In genomic region chr1:44842415-44842762, GRCh38 we compare ENCODE assay signal across 1 cellular context.
TF ChIP-seq lines count a peak whose summit lies in the region.

No MANE protein-coding gene starts in this region.

TF ChIP-seq in GM12878, 131 proteins besides CTCF, POLR2A, EP300 and RAD21:
- no peak for TF ChIP-seq CHD1 (IDR thresholded peaks at IDR 0.05; ENCODE audit: low read depth, low read length)
- no peak for TF ChIP-seq NKRF (conservative IDR thresholded peaks at IDR 0.05)
- no peak for TF ChIP-seq KDM1A (IDR thresholded peaks at IDR 0.05; ENCODE audit: borderline replicate concordance)
- no peak for TF ChIP-seq NR2F1 (conservative IDR thresholded peaks at IDR 0.05)
- TF ChIP-seq ATF2 (IDR thresholded peaks at IDR 0.05; ENCODE audit: low read length) = no peak
- TF ChIP-seq, protein P1, sequence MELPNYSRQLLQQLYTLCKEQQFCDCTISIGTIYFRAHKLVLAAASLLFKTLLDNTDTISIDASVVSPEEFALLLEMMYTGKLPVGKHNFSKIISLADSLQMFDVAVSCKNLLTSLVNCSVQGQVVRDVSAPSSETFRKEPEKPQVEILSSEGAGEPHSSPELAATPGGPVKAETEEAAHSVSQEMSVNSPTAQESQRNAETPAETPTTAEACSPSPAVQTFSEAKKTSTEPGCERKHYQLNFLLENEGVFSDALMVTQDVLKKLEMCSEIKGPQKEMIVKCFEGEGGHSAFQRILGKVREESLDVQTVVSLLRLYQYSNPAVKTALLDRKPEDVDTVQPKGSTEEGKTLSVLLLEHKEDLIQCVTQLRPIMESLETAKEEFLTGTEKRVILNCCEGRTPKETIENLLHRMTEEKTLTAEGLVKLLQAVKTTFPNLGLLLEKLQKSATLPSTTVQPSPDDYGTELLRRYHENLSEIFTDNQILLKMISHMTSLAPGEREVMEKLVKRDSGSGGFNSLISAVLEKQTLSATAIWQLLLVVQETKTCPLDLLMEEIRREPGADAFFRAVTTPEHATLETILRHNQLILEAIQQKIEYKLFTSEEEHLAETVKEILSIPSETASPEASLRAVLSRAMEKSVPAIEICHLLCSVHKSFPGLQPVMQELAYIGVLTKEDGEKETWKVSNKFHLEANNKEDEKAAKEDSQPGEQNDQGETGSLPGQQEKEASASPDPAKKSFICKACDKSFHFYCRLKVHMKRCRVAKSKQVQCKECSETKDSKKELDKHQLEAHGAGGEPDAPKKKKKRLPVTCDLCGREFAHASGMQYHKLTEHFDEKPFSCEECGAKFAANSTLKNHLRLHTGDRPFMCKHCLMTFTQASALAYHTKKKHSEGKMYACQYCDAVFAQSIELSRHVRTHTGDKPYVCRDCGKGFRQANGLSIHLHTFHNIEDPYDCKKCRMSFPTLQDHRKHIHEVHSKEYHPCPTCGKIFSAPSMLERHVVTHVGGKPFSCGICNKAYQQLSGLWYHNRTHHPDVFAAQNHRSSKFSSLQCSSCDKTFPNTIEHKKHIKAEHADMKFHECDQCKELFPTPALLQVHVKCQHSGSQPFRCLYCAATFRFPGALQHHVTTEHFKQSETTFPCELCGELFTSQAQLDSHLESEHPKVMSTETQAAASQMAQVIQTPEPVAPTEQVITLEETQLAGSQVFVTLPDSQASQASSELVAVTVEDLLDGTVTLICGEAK (IDR thresholded peaks at IDR 0.05; ENCODE audit: borderline replicate concordance) = no peak
- no peak for TF ChIP-seq CREB1 (IDR thresholded peaks at IDR 0.05; ENCODE audit: low read depth)
- TF ChIP-seq, protein P2, sequence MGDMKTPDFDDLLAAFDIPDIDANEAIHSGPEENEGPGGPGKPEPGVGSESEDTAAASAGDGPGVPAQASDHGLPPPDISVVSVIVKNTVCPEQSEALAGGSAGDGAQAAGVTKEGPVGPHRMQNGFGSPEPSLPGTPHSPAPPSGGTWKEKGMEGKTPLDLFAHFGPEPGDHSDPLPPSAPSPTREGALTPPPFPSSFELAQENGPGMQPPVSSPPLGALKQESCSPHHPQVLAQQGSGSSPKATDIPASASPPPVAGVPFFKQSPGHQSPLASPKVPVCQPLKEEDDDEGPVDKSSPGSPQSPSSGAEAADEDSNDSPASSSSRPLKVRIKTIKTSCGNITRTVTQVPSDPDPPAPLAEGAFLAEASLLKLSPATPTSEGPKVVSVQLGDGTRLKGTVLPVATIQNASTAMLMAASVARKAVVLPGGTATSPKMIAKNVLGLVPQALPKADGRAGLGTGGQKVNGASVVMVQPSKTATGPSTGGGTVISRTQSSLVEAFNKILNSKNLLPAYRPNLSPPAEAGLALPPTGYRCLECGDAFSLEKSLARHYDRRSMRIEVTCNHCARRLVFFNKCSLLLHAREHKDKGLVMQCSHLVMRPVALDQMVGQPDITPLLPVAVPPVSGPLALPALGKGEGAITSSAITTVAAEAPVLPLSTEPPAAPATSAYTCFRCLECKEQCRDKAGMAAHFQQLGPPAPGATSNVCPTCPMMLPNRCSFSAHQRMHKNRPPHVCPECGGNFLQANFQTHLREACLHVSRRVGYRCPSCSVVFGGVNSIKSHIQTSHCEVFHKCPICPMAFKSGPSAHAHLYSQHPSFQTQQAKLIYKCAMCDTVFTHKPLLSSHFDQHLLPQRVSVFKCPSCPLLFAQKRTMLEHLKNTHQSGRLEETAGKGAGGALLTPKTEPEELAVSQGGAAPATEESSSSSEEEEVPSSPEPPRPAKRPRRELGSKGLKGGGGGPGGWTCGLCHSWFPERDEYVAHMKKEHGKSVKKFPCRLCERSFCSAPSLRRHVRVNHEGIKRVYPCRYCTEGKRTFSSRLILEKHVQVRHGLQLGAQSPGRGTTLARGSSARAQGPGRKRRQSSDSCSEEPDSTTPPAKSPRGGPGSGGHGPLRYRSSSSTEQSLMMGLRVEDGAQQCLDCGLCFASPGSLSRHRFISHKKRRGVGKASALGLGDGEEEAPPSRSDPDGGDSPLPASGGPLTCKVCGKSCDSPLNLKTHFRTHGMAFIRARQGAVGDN (IDR thresholded peaks at IDR 0.05) = no peak
- TF ChIP-seq PML (IDR thresholded peaks at IDR 0.05; ENCODE audit: low read length) = no peak
- no peak for TF ChIP-seq STAT1 (conservative IDR thresholded peaks at IDR 0.05)
- TF ChIP-seq IRF5 (IDR thresholded peaks at IDR 0.05; ENCODE audit: borderline replicate concordance) = no peak
- TF ChIP-seq, protein P3, sequence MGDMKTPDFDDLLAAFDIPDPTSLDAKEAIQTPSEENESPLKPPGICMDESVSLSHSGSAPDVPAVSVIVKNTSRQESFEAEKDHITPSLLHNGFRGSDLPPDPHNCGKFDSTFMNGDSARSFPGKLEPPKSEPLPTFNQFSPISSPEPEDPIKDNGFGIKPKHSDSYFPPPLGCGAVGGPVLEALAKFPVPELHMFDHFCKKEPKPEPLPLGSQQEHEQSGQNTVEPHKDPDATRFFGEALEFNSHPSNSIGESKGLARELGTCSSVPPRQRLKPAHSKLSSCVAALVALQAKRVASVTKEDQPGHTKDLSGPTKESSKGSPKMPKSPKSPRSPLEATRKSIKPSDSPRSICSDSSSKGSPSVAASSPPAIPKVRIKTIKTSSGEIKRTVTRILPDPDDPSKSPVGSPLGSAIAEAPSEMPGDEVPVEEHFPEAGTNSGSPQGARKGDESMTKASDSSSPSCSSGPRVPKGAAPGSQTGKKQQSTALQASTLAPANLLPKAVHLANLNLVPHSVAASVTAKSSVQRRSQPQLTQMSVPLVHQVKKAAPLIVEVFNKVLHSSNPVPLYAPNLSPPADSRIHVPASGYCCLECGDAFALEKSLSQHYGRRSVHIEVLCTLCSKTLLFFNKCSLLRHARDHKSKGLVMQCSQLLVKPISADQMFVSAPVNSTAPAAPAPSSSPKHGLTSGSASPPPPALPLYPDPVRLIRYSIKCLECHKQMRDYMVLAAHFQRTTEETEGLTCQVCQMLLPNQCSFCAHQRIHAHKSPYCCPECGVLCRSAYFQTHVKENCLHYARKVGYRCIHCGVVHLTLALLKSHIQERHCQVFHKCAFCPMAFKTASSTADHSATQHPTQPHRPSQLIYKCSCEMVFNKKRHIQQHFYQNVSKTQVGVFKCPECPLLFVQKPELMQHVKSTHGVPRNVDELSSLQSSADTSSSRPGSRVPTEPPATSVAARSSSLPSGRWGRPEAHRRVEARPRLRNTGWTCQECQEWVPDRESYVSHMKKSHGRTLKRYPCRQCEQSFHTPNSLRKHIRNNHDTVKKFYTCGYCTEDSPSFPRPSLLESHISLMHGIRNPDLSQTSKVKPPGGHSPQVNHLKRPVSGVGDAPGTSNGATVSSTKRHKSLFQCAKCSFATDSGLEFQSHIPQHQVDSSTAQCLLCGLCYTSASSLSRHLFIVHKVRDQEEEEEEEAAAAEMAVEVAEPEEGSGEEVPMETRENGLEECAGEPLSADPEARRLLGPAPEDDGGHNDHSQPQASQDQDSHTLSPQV (IDR thresholded peaks at IDR 0.05) = no peak
- TF ChIP-seq CBX5 (IDR thresholded peaks at IDR 0.05; ENCODE audit: low read depth) = no peak
TF ChIP-seq in GM12878: peak in this region for 0.
